Comparison of ENCODE assay signal across 1 cellular context in genomic region chr6:131636880-131637792, GRCh38.
TF ChIP-seq lines count a peak whose summit lies in the region.

ENPP3 (plus strand) TSS chr6:131637302; CDS start chr6:131637385, 83 bp downstream.

TF ChIP-seq in K562, 482 proteins besides CTCF, POLR2A, EP300 and RAD21 (continued from another document and continues in another):
- no peak for TF ChIP-seq ZMIZ1 (IDR thresholded peaks at IDR 0.05; ENCODE audit: low read depth in 2 of 2, low read length in 2 of 2)
- TF ChIP-seq U2AF2 (optimal IDR thresholded peaks at IDR 0.05; ENCODE audit: low read depth, low read length) = no peak
- TF ChIP-seq ZBTB8A (IDR thresholded peaks at IDR 0.05; ENCODE audit: partially characterized antibody) = peak; percentile 27
- no peak for TF ChIP-seq THAP12 (CRISPR knock-in tag; IDR thresholded peaks at IDR 0.05)
- TF ChIP-seq CHD1 (IDR thresholded peaks at IDR 0.05; ENCODE audit: low read length) = peak; percentile 59
- no peak for TF ChIP-seq SNRNP70 (optimal IDR thresholded peaks at IDR 0.05; ENCODE audit: low read depth, low read length)
- no peak for TF ChIP-seq ZNF511 (CRISPR knock-in tag; IDR thresholded peaks at IDR 0.05)
- no peak for TF ChIP-seq RBM22 (IDR thresholded peaks at IDR 0.05; ENCODE audit: low read depth, low read length, poor library complexity, severe bottlenecking)
- no peak for TF ChIP-seq TARDBP (IDR thresholded peaks at IDR 0.05)
- TF ChIP-seq TGIF2 (CRISPR knock-in tag; IDR thresholded peaks at IDR 0.05) = no peak
- no peak for TF ChIP-seq ZBTB9 (CRISPR knock-in tag; IDR thresholded peaks at IDR 0.05)
- TF ChIP-seq LARP7 (IDR thresholded peaks at IDR 0.05) = no peak
- peak; percentile 87 for TF ChIP-seq TBP (optimal IDR thresholded peaks at IDR 0.05; ENCODE audit: low read depth, low read length)
- no peak for TF ChIP-seq PTRF (tag; IDR thresholded peaks at IDR 0.05)
- TF ChIP-seq NONO (IDR thresholded peaks at IDR 0.05; ENCODE audit: low read depth in 2 of 2, low read length in 1 of 2) = no peak
- TF ChIP-seq ZC3H4 (CRISPR knock-in tag; IDR thresholded peaks at IDR 0.05; ENCODE audit: borderline replicate concordance) = no peak
- TF ChIP-seq RBM14 (IDR thresholded peaks at IDR 0.05; ENCODE audit: borderline replicate concordance, insufficient read depth, low read depth, low read length) = no peak
- TF ChIP-seq CSDE1 (IDR thresholded peaks at IDR 0.05) = peak in 1 of 2 experiments; percentile 46; a peak in 1 of 4 replicates
- TF ChIP-seq ZNF668 (CRISPR knock-in tag; IDR thresholded peaks at IDR 0.05) = no peak
- TF ChIP-seq C11orf30 (IDR thresholded peaks at IDR 0.05; ENCODE audit: low read depth) = peak; percentile 45; the same call in 1 of the 2 replicates
- no peak for TF ChIP-seq ZNF507 (tag; conservative IDR thresholded peaks at IDR 0.05)
- TF ChIP-seq IRF9 (tag; IDR thresholded peaks at IDR 0.05) = peak; percentile 66; the same call in 1 of the 2 replicates
- no peak for TF ChIP-seq TAL1 (IDR thresholded peaks at IDR 0.05)
- no peak for TF ChIP-seq IRF2 (CRISPR knock-in tag; IDR thresholded peaks at IDR 0.05)
- no peak for TF ChIP-seq THRB (CRISPR knock-in tag; conservative IDR thresholded peaks at IDR 0.05)
- TF ChIP-seq KDM5B (IDR thresholded peaks at IDR 0.05; ENCODE audit: insufficient replicate concordance, low read depth, low read length) = peak; percentile 50
- TF ChIP-seq CAMTA2 (CRISPR knock-in tag; conservative IDR thresholded peaks at IDR 0.05) = no peak
- TF ChIP-seq MCM3 (IDR thresholded peaks at IDR 0.05) = no peak
- TF ChIP-seq ZFPM2 (CRISPR knock-in tag; IDR thresholded peaks at IDR 0.05) = no peak
- peak; percentile 95 for TF ChIP-seq CEBPB (tag; IDR thresholded peaks at IDR 0.05)
- no peak for TF ChIP-seq GTF3C2 (IDR thresholded peaks at IDR 0.05; ENCODE audit: borderline replicate concordance, extremely low read depth, insufficient read length)
- no peak for TF ChIP-seq MEF2D (tag; conservative IDR thresholded peaks at IDR 0.05; ENCODE audit: low read depth)
- no peak for TF ChIP-seq ZNF75A (CRISPR knock-in tag; IDR thresholded peaks at IDR 0.05)
- no peak for TF ChIP-seq ZNF280B (CRISPR knock-in tag; IDR thresholded peaks at IDR 0.05)
- no peak for TF ChIP-seq BRF1 (IDR thresholded peaks at IDR 0.05; ENCODE audit: borderline replicate concordance, extremely low read depth, insufficient read length)
- 0 out of 2 replicates have a peak, but pooled peaks have one; percentile 12 for TF ChIP-seq FOSL1 (tag; conservative IDR thresholded peaks at IDR 0.05)
- TF ChIP-seq L3MBTL2 (IDR thresholded peaks at IDR 0.05) = no peak
- peak; percentile 64; the same call in 1 of the 2 replicates for TF ChIP-seq POLR2H (tag; IDR thresholded peaks at IDR 0.05; ENCODE audit: low read depth)
- TF ChIP-seq ZFP30 (CRISPR knock-in tag; IDR thresholded peaks at IDR 0.05; ENCODE audit: borderline replicate concordance) = no peak
- TF ChIP-seq GTF2B (IDR thresholded peaks at IDR 0.05; ENCODE audit: extremely low read depth, insufficient read length) = no peak
- TF ChIP-seq ZNF3 (CRISPR knock-in tag; IDR thresholded peaks at IDR 0.05) = no peak
- TF ChIP-seq GABPB2 (CRISPR knock-in tag; conservative IDR thresholded peaks at IDR 0.05) = no peak
- TF ChIP-seq ZNF124 (CRISPR knock-in tag; IDR thresholded peaks at IDR 0.05) = no peak
- no peak for TF ChIP-seq MXI1 (IDR thresholded peaks at IDR 0.05; ENCODE audit: low read depth, low read length)
- no peak for TF ChIP-seq HDAC1 (IDR thresholded peaks at IDR 0.05)
- no peak for TF ChIP-seq NR2C1 (IDR thresholded peaks at IDR 0.05)
- no peak for TF ChIP-seq NR2C1 (tag; IDR thresholded peaks at IDR 0.05)
- TF ChIP-seq BRCA1 (IDR thresholded peaks at IDR 0.05) = no peak
- TF ChIP-seq BRCA1 (CRISPR knock-in tag; IDR thresholded peaks at IDR 0.05) = no peak
- no peak for TF ChIP-seq ELK1 (CRISPR knock-in tag; IDR thresholded peaks at IDR 0.05)
- TF ChIP-seq SRF (CRISPR knock-in tag; IDR thresholded peaks at IDR 0.05) = peak in 1 of 2 experiments; percentile 24; a peak in 1 of 4 replicates
- no peak for TF ChIP-seq TCF7 (IDR thresholded peaks at IDR 0.05; ENCODE audit: borderline replicate concordance)
- no peak for TF ChIP-seq ARID2 (IDR thresholded peaks at IDR 0.05)
- TF ChIP-seq TAF9B (IDR thresholded peaks at IDR 0.05; ENCODE audit: partially characterized antibody) = peak; percentile 30
- TF ChIP-seq BRF2 (IDR thresholded peaks at IDR 0.05; ENCODE audit: borderline replicate concordance, insufficient read depth, insufficient read length) = no peak
